In the genomic region with DNA sequence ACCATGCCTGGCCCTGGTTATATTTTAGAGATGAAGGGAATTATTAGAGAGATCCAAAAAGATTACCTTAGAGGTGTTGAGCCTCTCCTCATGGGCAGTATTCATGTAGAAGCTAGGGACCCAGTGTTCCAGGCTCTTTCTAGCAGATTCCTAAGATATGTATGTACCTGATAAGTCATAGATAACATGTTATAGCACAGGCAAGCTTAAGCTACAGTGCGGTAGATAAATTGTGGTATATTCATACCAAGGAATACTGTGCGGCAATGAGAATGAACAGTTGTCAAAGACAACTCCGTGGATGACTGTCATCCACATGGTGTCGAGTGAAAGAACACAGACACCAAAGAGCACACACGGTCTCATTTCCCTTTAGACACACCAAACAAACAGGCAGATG, we compare ENCODE assay signal across 12 cellular contexts. TPM values are rescaled to one million over a fixed set of nuclear protein-coding genes. Genes with fewer than 3 reads are reported as not detected.
A peak's percentile ranks its signal among the peaks of the same experiment; 100 is the strongest.
DNase-seq lines count a peak whose midpoint lies in the region; ATAC-seq and TF ChIP-seq lines count a peak whose summit lies in the region.
"Had no signal": no experiment of that assay in that cellular context is flagged by ENCODE, and none has a peak within 500 bp of the region (broad histone marks: within the 10 kb centered on the region; RNA-seq: fewer than 3 reads in every experiment).

No MANE protein-coding gene starts in this region.

- no peak for ATAC-seq in CD8-positive, alpha-beta T cell
- no peak for ATAC-seq in central memory CD8-positive, alpha-beta T cell (replicated peaks; ENCODE audit: extremely low read depth, poor library complexity, severe bottlenecking)
- ATAC-seq in GM18868 (IDR thresholded peaks at IDR 0.05; ENCODE audit: unreplicated experiment), result no peak

- H3K36me3 ChIP-seq in ACC112 (ENCODE audit: insufficient read depth, low read length), result peaks cover 8% of the 10 kb centered on the region
- peaks cover 18% of the 10 kb centered on the region for H3K36me3 ChIP-seq in CD8-positive, alpha-beta T cell (ENCODE audit: insufficient read depth, low read length)
- H3K36me3 ChIP-seq in BE2C, result peaks cover 74% of the 10 kb centered on the region

- H3K79me2 ChIP-seq in ACC112 (ENCODE audit: control insufficient read depth, insufficient read depth, low read length, unreplicated experiment), result peaks cover 41% of the 10 kb centered on the region

- peaks cover 69% of the 10 kb centered on the region for H3K36me3 Mint-ChIP-seq in CD8-positive, alpha-beta T cell
- peaks cover 27% of the 10 kb centered on the region for H3K36me3 Mint-ChIP-seq in central memory CD8-positive, alpha-beta T cell (ENCODE audit: insufficient read depth)
- H3K36me3 Mint-ChIP-seq in nephron (ENCODE audit: low read depth), result peaks cover 10% of the 10 kb centered on the region

- no peaks in the 10 kb centered on the region for H3K9me3 Mint-ChIP-seq in CD8-positive, alpha-beta T cell
- H3K9me3 Mint-ChIP-seq in central memory CD8-positive, alpha-beta T cell, result no peaks in the 10 kb centered on the region
- no peaks in the 10 kb centered on the region for H3K9me3 Mint-ChIP-seq in nephron

- POLR2A ChIA-PET in CD8-positive, alpha-beta T cell (lab: Charles Lee), result interaction anchor here (0.6 to 1.8 kb wide), 3 partner anchors 24 to 139 kb away, joined by 3 to 9 read pairs (median 3); no protein-coding TSS in a partner anchor

- no peaks in the 10 kb centered on the region for H3K27me3 Mint-ChIP-seq in CD8-positive, alpha-beta T cell (ENCODE audit: low read depth)
- no peaks in the 10 kb centered on the region for H3K27me3 Mint-ChIP-seq in central memory CD8-positive, alpha-beta T cell
- no peaks in the 10 kb centered on the region for H3K27me3 Mint-ChIP-seq in nephron (ENCODE audit: low read depth)

- no peak for DNase-seq in CD8-positive, alpha-beta T cell
- no peak for DNase-seq in central memory CD8-positive, alpha-beta T cell (ENCODE audit: low spot score in 2 of 2)
- DNase-seq in stimulated activated CD4-positive, alpha-beta T cell treated with anti-CD3 and anti-CD28 coated beads, Interleukin-2, amount 100 ng/mL, for 48 hours, result no peak
- no peak for DNase-seq in BE2C
- DNase-seq: COR-L47; GOT3; NCI-H1092 treated with DMSO at 0.1 percent for 48 hours; NCI-H2227 treated with DMSO at 0.1 percent for 48 hours; stimulated activated CD4-positive, alpha-beta T cell treated with anti-CD3 and anti-CD28 coated beads, Interleukin-1b, Interleukin-23, amount 100 ng/mL, for 48 hours had no signal

- H3K4me3 Mint-ChIP-seq in CD8-positive, alpha-beta T cell, result no peak overlapping the region
- H3K4me3 Mint-ChIP-seq in central memory CD8-positive, alpha-beta T cell, result no peak overlapping the region
- no peak overlapping the region for H3K4me3 Mint-ChIP-seq in nephron

- H3K27me3 ChIP-seq in ACC112 (ENCODE audit: insufficient read depth, low read length), result no peaks in the 10 kb centered on the region
- no peaks in the 10 kb centered on the region for H3K27me3 ChIP-seq in CD8-positive, alpha-beta T cell (ENCODE audit: insufficient read depth, low read length)
- no peaks in the 10 kb centered on the region for H3K27me3 ChIP-seq in BE2C

- no peak for TF ChIP-seq CTCF in CD8-positive, alpha-beta T cell (IDR thresholded peaks at IDR 0.05)
- no peak for TF ChIP-seq CTCF in nephron (IDR thresholded peaks at IDR 0.05; ENCODE audit: unreplicated experiment in 3 of 3)
- TF ChIP-seq CTCF in BE2C (IDR thresholded peaks at IDR 0.05; ENCODE audit: low read depth, low read length), result no peak

- no peaks in the 10 kb centered on the region for H3K9me3 ChIP-seq in CD8-positive, alpha-beta T cell (ENCODE audit: low read length)
- no peaks in the 10 kb centered on the region for H3K9me3 ChIP-seq in BE2C

- peak overlapping the region; percentile 36; the same call in 1 of the 2 replicates for H3K27ac ChIP-seq in ACC112 (ENCODE audit: low read depth, low read length)
- H3K27ac ChIP-seq in CD8-positive, alpha-beta T cell (ENCODE audit: low read depth, low read length), result no peak overlapping the region

- peaks cover 47% of the 10 kb centered on the region for H3K4me1 ChIP-seq in ACC112 (ENCODE audit: control insufficient read depth, insufficient read depth, low read length, unreplicated experiment)
- H3K4me1 ChIP-seq in CD8-positive, alpha-beta T cell (ENCODE audit: insufficient read depth, low read length), result peaks cover 39% of the 10 kb centered on the region
- peaks cover 15% of the 10 kb centered on the region for H3K4me1 ChIP-seq in BE2C

- peak overlapping the region; percentile 67 for H3K27ac Mint-ChIP-seq in CD8-positive, alpha-beta T cell
- peak overlapping the region; percentile 3 for H3K27ac Mint-ChIP-seq in central memory CD8-positive, alpha-beta T cell (ENCODE audit: low read depth)
- H3K27ac Mint-ChIP-seq in nephron, result peak overlapping the region in 2 of 3 experiments; percentile 51 to 73

- H2AFZ ChIP-seq in ACC112 (ENCODE audit: low read length, unreplicated experiment), result no peak overlapping the region

- peaks cover 47% of the 10 kb centered on the region for H3K4me1 Mint-ChIP-seq in CD8-positive, alpha-beta T cell (ENCODE audit: low read depth)
- peaks cover 32% of the 10 kb centered on the region for H3K4me1 Mint-ChIP-seq in central memory CD8-positive, alpha-beta T cell
- peaks cover 56% of the 10 kb centered on the region for H3K4me1 Mint-ChIP-seq in nephron

- H3K4me3 ChIP-seq in ACC112 (ENCODE audit: low read depth, low read length), result no peak overlapping the region
- no peak overlapping the region for H3K4me3 ChIP-seq in CD8-positive, alpha-beta T cell (ENCODE audit: low read depth, low read length)
- H3K4me3 ChIP-seq in BE2C (ENCODE audit: low read depth, low read length), result no peak overlapping the region

- intact Hi-C loops in CD8-positive, alpha-beta T cell (cut with DNase I, micrococcal nuclease), result loop anchor here in 1 of 2 experiments (5.0 kb wide), 1 partner anchor 46 kb away; no protein-coding TSS in a partner anchor

- CTCF ChIA-PET in CD8-positive, alpha-beta T cell (lab: Charles Lee), result interaction anchor here (1.2 kb wide), 1 partner anchor 9 kb away, joined by 3 read pairs; no protein-coding TSS in a partner anchor

RNA-seq across cellular contexts. Expression of a gene that starts 53.1 kb away (rescaled TPM):
- total RNA-seq in CD8-positive, alpha-beta T cell, result not detected
- 0.56 TPM for polyA plus RNA-seq in BE2C (2012; ENCODE audit: insufficient read depth, insufficient read length, low read depth)

Comparison
In these comparisons a context has a peak if more than half of its experiments do, and no peak if none do; other contexts are left out.
1. H3K27ac Mint-ChIP-seq: peak in every context shown above with its lines; median percentile 67 in CD8-positive, alpha-beta T cell; 62 in nephron; 3 in central memory CD8-positive, alpha-beta T cell.